ENCODE assay signal across 1 cellular context in the genomic region with DNA sequence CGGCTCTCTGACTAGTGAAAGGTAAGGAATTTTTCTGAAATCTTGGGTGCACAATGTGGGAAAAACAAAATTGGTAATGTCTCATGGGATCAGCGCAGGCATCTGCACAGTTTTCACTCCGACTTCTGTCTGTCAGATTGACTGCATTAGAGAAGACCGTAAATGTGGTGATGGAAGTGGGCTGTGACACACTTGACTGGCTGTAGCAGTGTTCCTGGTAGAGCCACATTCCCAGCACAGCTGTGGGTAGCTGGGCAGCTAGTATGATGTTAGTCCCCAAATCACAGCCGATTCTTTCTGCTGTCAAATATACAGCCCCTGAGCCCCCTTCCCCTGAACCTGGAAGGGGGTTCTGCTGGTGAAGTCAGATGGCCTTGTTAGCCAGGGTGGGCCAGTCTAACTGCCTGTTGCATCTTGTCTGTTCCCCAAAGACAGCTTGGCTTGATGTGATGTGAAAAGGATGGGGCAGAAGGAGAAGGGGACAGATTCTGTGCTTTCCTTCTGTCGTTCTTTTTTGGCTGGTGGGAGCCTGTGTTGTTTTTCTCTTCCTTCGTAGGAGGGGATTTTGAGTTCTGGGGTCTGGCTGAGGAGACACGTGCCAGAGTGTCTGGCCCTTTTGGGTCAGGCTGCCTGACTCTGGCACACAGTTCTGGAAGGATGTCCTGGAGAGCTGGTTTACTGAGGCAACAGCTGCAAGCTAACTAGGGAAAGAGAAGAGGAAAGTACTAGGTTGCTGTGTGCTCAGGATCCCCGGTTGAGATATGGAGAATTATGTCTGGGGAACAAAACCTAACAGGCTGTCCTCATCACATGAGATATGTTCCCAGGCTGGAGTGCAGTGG.
TF ChIP-seq lines count a peak whose summit lies in the region.

No MANE protein-coding gene starts in this region.

TF ChIP-seq in K562, 482 proteins besides CTCF, POLR2A, EP300 and RAD21:
- TF ChIP-seq CHD1 (IDR thresholded peaks at IDR 0.05; ENCODE audit: low read length) (no peak), TAF1 (IDR thresholded peaks at IDR 0.05; ENCODE audit: control insufficient read depth, extremely low read depth, insufficient read depth, low read length, severe bottlenecking) (no peak)
- TF ChIP-seq, protein P1, sequence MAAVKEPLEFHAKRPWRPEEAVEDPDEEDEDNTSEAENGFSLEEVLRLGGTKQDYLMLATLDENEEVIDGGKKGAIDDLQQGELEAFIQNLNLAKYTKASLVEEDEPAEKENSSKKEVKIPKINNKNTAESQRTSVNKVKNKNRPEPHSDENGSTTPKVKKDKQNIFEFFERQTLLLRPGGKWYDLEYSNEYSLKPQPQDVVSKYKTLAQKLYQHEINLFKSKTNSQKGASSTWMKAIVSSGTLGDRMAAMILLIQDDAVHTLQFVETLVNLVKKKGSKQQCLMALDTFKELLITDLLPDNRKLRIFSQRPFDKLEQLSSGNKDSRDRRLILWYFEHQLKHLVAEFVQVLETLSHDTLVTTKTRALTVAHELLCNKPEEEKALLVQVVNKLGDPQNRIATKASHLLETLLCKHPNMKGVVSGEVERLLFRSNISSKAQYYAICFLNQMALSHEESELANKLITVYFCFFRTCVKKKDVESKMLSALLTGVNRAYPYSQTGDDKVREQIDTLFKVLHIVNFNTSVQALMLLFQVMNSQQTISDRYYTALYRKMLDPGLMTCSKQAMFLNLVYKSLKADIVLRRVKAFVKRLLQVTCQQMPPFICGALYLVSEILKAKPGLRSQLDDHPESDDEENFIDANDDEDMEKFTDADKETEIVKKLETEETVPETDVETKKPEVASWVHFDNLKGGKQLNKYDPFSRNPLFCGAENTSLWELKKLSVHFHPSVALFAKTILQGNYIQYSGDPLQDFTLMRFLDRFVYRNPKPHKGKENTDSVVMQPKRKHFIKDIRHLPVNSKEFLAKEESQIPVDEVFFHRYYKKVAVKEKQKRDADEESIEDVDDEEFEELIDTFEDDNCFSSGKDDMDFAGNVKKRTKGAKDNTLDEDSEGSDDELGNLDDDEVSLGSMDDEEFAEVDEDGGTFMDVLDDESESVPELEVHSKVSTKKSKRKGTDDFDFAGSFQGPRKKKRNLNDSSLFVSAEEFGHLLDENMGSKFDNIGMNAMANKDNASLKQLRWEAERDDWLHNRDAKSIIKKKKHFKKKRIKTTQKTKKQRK (IDR thresholded peaks at IDR 0.05; ENCODE audit: borderline replicate concordance, low read depth, low read length), result no peak
